Comparison of ENCODE assay signal across 8 cellular contexts in genomic region chr5:6729400-6730310, GRCh38. TPM values are rescaled to one million over a fixed set of nuclear protein-coding genes. Genes with fewer than 3 reads are reported as not detected.
DNase-seq lines count a peak whose midpoint lies in the region; ATAC-seq and TF ChIP-seq lines count a peak whose summit lies in the region.

No MANE protein-coding gene starts in this region.

- H3K4me3 ChIP-seq in neuronal stem cell (ENCODE audit: low read length in 2 of 2) (no peak overlapping the region), esophagus muscularis mucosa (no peak overlapping the region), HAP-1 (no peak overlapping the region)

- H3K23ac ChIP-seq in neuronal stem cell (ENCODE audit: low read depth, low read length, poor library complexity), result peak overlapping the region; percentile 16

- ATAC-seq in GM18868 (IDR thresholded peaks at IDR 0.05; ENCODE audit: unreplicated experiment) (peak; percentile 40), HG02970 (IDR thresholded peaks at IDR 0.05; ENCODE audit: low FRiP score, unreplicated experiment) (no peak)
- peak; percentile 54 to 79 for ATAC-seq in activated T-cell treated with anti-CD3 and anti-CD28 coated beads, Interleukin-2, amount 50 U/mL, for 4 hours

- peaks cover 80% of the 10 kb centered on the region for H3K4me1 Mint-ChIP-seq in activated T-cell treated with anti-CD3 and anti-CD28 coated beads, Interleukin-2, amount 50 U/mL, for 4 hours (ENCODE audit: low read depth)

- H3K36me3 ChIP-seq in KOPT-K1 (ENCODE audit: insufficient read depth, low read length) (peaks cover 55% of the 10 kb centered on the region), neuronal stem cell (replicated peaks in 1 of 2; ENCODE audit: control insufficient read depth in 2 of 2, insufficient read depth in 2 of 2, low read length in 2 of 2) (peaks cover 1 to 37% of the 10 kb centered on the region in 2 donors), esophagus muscularis mucosa (peaks cover 0 to 4% (median 0%) of the 10 kb centered on the region in 4 donors), HAP-1 (replicated peaks) (peaks cover 10% of the 10 kb centered on the region)

- in situ Hi-C loops in HAP-1 (cut with MboI; ENCODE audit: low sequenced_read_pairs), result loop anchor here (25.0 kb wide), 1 partner anchor 1267 kb away; no protein-coding TSS in a partner anchor

- no peak overlapping the region for H3K4me2 ChIP-seq in neuronal stem cell (ENCODE audit: insufficient read depth, low read length, poor library complexity, severe bottlenecking)

- no peak overlapping the region for H3K18ac ChIP-seq in neuronal stem cell (ENCODE audit: low read length)

- H2BK5ac ChIP-seq in neuronal stem cell (ENCODE audit: low read length), result peak overlapping the region; percentile 42

- H2BK15ac ChIP-seq in neuronal stem cell (ENCODE audit: low read length), result no peak overlapping the region

- no peak for DNase-seq in activated T-cell treated with anti-CD3 and anti-CD28 coated beads, Interleukin-2, amount 50 U/mL, for 4 hours
- DNase-seq in neuronal stem cell (ENCODE audit: low spot score) (no peak), esophagus muscularis mucosa (ENCODE audit: extremely low spot score) (no peak), NCI-H1105 treated with DMSO at 0.1 percent for 48 hours (lab: John Stamatoyannopoulos, UW) (no peak), HAP-1 (ENCODE audit: low spot score in 2 of 2) (no peak)

- H2AK5ac ChIP-seq in neuronal stem cell (ENCODE audit: low read depth, low read length), result no peak overlapping the region

- no peaks in the 10 kb centered on the region for H3K27me3 ChIP-seq in neuronal stem cell (ENCODE audit: control insufficient read depth in 3 of 3, insufficient read depth in 3 of 3, low read depth in 1 of 3, low read length in 3 of 3)
- H3K27me3 ChIP-seq in esophagus muscularis mucosa, result no peaks in the 10 kb centered on the region
- H3K27me3 ChIP-seq in HAP-1 (ENCODE audit: low read depth), result no peaks in the 10 kb centered on the region

- no peak overlapping the region for H3K9ac ChIP-seq in neuronal stem cell (ENCODE audit: low read depth, low read length, poor library complexity)

- no peaks in the 10 kb centered on the region for H3K27me3 Mint-ChIP-seq in activated T-cell treated with anti-CD3 and anti-CD28 coated beads, Interleukin-2, amount 50 U/mL, for 4 hours (ENCODE audit: low read depth)

- peak overlapping the region; percentile 57 for H3K4me3 Mint-ChIP-seq in activated T-cell treated with anti-CD3 and anti-CD28 coated beads, Interleukin-2, amount 50 U/mL, for 4 hours

- no peak overlapping the region for H3K14ac ChIP-seq in neuronal stem cell (ENCODE audit: low read length)

- H3K4me1 ChIP-seq in neuronal stem cell (ENCODE audit: control insufficient read depth in 2 of 2, insufficient read depth in 1 of 2, low read depth in 1 of 2, low read length in 2 of 2) (peaks cover 17 to 19% of the 10 kb centered on the region in 2 donors), esophagus muscularis mucosa (peaks cover 76 to 94% (median 93%) of the 10 kb centered on the region in 4 donors), HAP-1 (peaks cover 3% of the 10 kb centered on the region; the same call in 1 of the 2 replicates)

- H4K91ac ChIP-seq in neuronal stem cell (ENCODE audit: low read depth, low read length, poor library complexity), result no peak overlapping the region

- TF ChIP-seq CTCF in esophagus muscularis mucosa (IDR thresholded peaks at IDR 0.05), result no peak

- no peak overlapping the region for H2AFZ ChIP-seq in neuronal stem cell (ENCODE audit: low read length)

- intact Hi-C loops in esophagus muscularis mucosa (cut with DNase I), result no loop called here

- TF ChIP-seq EP300 in esophagus muscularis mucosa (IDR thresholded peaks at IDR 0.05), result no peak

- peaks cover 4% of the 10 kb centered on the region for H3K36me3 Mint-ChIP-seq in activated T-cell treated with anti-CD3 and anti-CD28 coated beads, Interleukin-2, amount 50 U/mL, for 4 hours (ENCODE audit: insufficient read depth)

- H3K79me1 ChIP-seq in neuronal stem cell (ENCODE audit: low read depth, low read length), result peaks cover 21% of the 10 kb centered on the region

- no peak overlapping the region for H4K8ac ChIP-seq in neuronal stem cell (ENCODE audit: low read depth, low read length)

- no peak overlapping the region for H2BK12ac ChIP-seq in neuronal stem cell (ENCODE audit: low read length)

- WGBS in neuronal stem cell (ENCODE audit: extremely low coverage in 2 of 2, insufficient read length in 2 of 2, insufficient replicate concordance in 1 of 2), 2 donors, result no CpG with 5 or more reads among the region's 12 CpGs
- WGBS in esophagus muscularis mucosa, result 87% methylated on average over 12 of the region's 12 CpGs

- peak overlapping the region; percentile 58 for H3K27ac ChIP-seq in KOPT-K1 (ENCODE audit: low read depth, low read length, poor library complexity, severe bottlenecking)
- no peak overlapping the region for H3K27ac ChIP-seq in neuronal stem cell (replicated peaks; ENCODE audit: low read length)
- H3K27ac ChIP-seq in esophagus muscularis mucosa (replicated peaks in 1 of 4), result no peak overlapping the region

- no peak for TF ChIP-seq POLR2A in esophagus muscularis mucosa (IDR thresholded peaks at IDR 0.05; ENCODE audit: low read depth)

- H3K9me3 ChIP-seq in KOPT-K1 (ENCODE audit: insufficient read depth, low read length, poor library complexity, severe bottlenecking) (no peaks in the 10 kb centered on the region), neuronal stem cell (replicated peaks in 1 of 2; ENCODE audit: control insufficient read depth in 2 of 2, insufficient read depth in 1 of 2, low read depth in 1 of 2, low read length in 2 of 2) (no peaks in the 10 kb centered on the region), esophagus muscularis mucosa (no peaks in the 10 kb centered on the region), HAP-1 (no peaks in the 10 kb centered on the region)

- no peak overlapping the region for H2BK120ac ChIP-seq in neuronal stem cell (ENCODE audit: low read depth, low read length)

- H3K9me3 Mint-ChIP-seq in activated T-cell treated with anti-CD3 and anti-CD28 coated beads, Interleukin-2, amount 50 U/mL, for 4 hours, result no peaks in the 10 kb centered on the region

- H3K4ac ChIP-seq in neuronal stem cell (ENCODE audit: low read length), result no peak overlapping the region

RNA-seq across cellular contexts. Expression of gene TENT4A, which starts 16.4 kb away (rescaled TPM):
- total RNA-seq in activated T-cell treated with anti-CD3 and anti-CD28 coated beads, Interleukin-2, amount 50 U/mL, for 4 hours, result 10 to 100 TPM; 24.7 to 27.4 (median 25.9) TPM
- 27.1 TPM for polyA plus RNA-seq in neuronal stem cell (2013, experiment 1 of 2)
- 25.7 TPM for polyA plus RNA-seq in neuronal stem cell (2013, experiment 2 of 2)
- total RNA-seq in esophagus muscularis mucosa, result 10 to 100 TPM; 17.0 to 21.9 (median 20.1) TPM
